Comparison of ENCODE assay signal across 1 cellular context in genomic region chr5:72377920-72378635, GRCh38.
TF ChIP-seq lines count a peak whose summit lies in the region.

No MANE protein-coding gene starts in this region.

TF ChIP-seq in endothelial cell of umbilical vein, 7 proteins besides CTCF, POLR2A, EP300 and RAD21 (continued from another document):
- TF ChIP-seq MAX (IDR thresholded peaks at IDR 0.05; ENCODE audit: insufficient read depth, insufficient read length): no peak
- TF ChIP-seq GATA2 (IDR thresholded peaks at IDR 0.05; ENCODE audit: insufficient read depth, insufficient read length, low read depth, low read length): no peak
- no peak for TF ChIP-seq POLR2AphosphoS5 (IDR thresholded peaks at IDR 0.05; ENCODE audit: insufficient read depth, low read depth, low read length)
